ENCODE assay signal across 21 cellular contexts in the genomic region with DNA sequence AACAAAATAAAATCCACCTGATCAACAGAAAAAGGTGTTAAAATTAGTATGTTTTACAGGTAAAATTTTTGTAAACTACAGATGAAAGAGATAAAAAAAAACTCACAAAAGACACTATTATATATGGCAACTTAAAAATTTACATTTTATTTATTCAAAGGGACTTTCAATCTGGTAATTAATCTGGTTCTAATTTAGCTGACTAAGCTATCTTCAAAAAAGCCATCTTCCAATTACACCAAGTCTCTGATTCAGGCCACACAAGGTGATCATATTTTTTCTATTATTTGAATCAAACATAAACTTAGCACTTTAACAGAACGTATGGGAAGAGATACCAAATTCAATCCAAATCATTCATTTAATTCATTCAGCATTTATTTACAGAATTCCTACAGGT. TPM values are rescaled to one million over a fixed set of nuclear protein-coding genes. Genes with fewer than 3 reads are reported as not detected.
DNase-seq lines count a peak whose midpoint lies in the region; ATAC-seq, FAIRE-seq and TF ChIP-seq lines count a peak whose summit lies in the region.
"Had no signal": no experiment of that assay in that cellular context is flagged by ENCODE, and none has a peak within 500 bp of the region (broad histone marks: within the 10 kb centered on the region; RNA-seq: fewer than 3 reads in every experiment).

No MANE protein-coding gene starts in this region.

- CTCF ChIA-PET in A549 (lab: Yijun Ruan, JAX), result interaction anchor here (0.6 kb wide), 1 partner anchor 176 kb away, joined by 3 read pairs; no protein-coding TSS in a partner anchor
- CTCF ChIA-PET in IMR-90 (lab: Yijun Ruan, JAX), result no interaction called here
- CTCF ChIA-PET in H1 (lab: Charles Lee; ENCODE audit: partially characterized antibody), result interaction anchor here (1.5 kb wide), 1 partner anchor 19 kb away, joined by 4 read pairs; no protein-coding TSS in a partner anchor

- TF ChIP-seq RAD21 in A549 (conservative IDR thresholded peaks at IDR 0.05 in 1 of 2, IDR thresholded peaks at IDR 0.05 in 1 of 2) (no peak), IMR-90 (IDR thresholded peaks at IDR 0.05; ENCODE audit: low read length) (no peak), H1 (IDR thresholded peaks at IDR 0.05 in 1 of 2, conservative IDR thresholded peaks at IDR 0.05 in 1 of 2; ENCODE audit: low read depth in 2 of 2, low read length in 2 of 2) (no peak)

- no peak overlapping the region for H2BK120ac ChIP-seq in IMR-90 (ENCODE audit: low read depth, low read length)
- no peak overlapping the region for H2BK120ac ChIP-seq in H1 (replicated peaks; ENCODE audit: low read depth, low read length)

- H3K36me3 ChIP-seq in IMR-90 (ENCODE audit: control insufficient read depth, insufficient read depth, low read length) (peaks cover 7% of the 10 kb centered on the region), H1 (ENCODE audit: control insufficient read depth in 2 of 4, insufficient read depth in 4 of 4, low read length in 3 of 4) (peaks cover 8 to 66% (median 35%) of the 10 kb centered on the region in 4 experiments; a peak in 7 of 8 replicates)

- in situ Hi-C loops in IMR-90 (cut with MboI; ENCODE audit: low sequenced_read_pairs), result no loop called here

- H3K9me3 ChIP-seq in A549 (no peaks in the 10 kb centered on the region), IMR-90 (ENCODE audit: control insufficient read depth, insufficient read depth, low read length) (no peaks in the 10 kb centered on the region), H1 (ENCODE audit: insufficient read depth in 2 of 2, low read depth in 1 of 2, low read length in 1 of 2) (no peaks in the 10 kb centered on the region)
- H3K9me3 ChIP-seq: Caco-2, HAP-1 had no signal

- H3K18ac ChIP-seq in IMR-90 (ENCODE audit: low read depth, low read length) (no peak overlapping the region), H1 (ENCODE audit: extremely low read depth, low read length) (no peak overlapping the region)

- 89% methylated on average over 1 of the region's 1 CpG for WGBS in A549 (ENCODE audit: missing lambda C conversion rate)
- no CpG with 5 or more reads among the region's 1 CpG for WGBS in IMR-90 (ENCODE audit: extremely low coverage in 2 of 2, insufficient read length in 1 of 2), 2 experiments
- 82% methylated on average over 1 of the region's 1 CpG; no CpG with 5 or more reads in 1 of the 2 experiments for whole genome bisulfite sequencing in H1 (ENCODE audit: extremely low coverage in 1 of 2, insufficient coverage in 1 of 2, insufficient read length in 1 of 2, insufficient replicate concordance in 2 of 2, low coverage in 1 of 2, low lambda C conversion rate in 2 of 2, missing lambda C conversion rate in 1 of 2), 2 experiments

- H3K4me3 Mint-ChIP-seq in stimulated activated memory B cell treated with anti-CD40 and anti-IgM and Interleukin-4, amounts not matched to agents 10 μg/mL and 1 μg/mL and 100 μg/mL, for 72 hours, result no peak overlapping the region
- H3K4me3 Mint-ChIP-seq: CD8-positive, alpha-beta T cell; GM23338; HFFc6 had no signal

- peaks cover 3 to 8% of the 10 kb centered on the region in 2 experiments; a peak in 3 of 4 replicates for H3K79me1 ChIP-seq in IMR-90 (ENCODE audit: low read depth in 1 of 2, low read length in 2 of 2)
- H3K79me1 ChIP-seq in H1 (ENCODE audit: low read depth, low read length), result no peaks in the 10 kb centered on the region; the same call in 1 of the 2 replicates

- no peak overlapping the region for H3K27ac Mint-ChIP-seq in stimulated activated memory B cell treated with anti-CD40 and anti-IgM and Interleukin-4, amounts not matched to agents 10 μg/mL and 1 μg/mL and 100 μg/mL, for 72 hours
- H3K27ac Mint-ChIP-seq: CD8-positive, alpha-beta T cell; GM23338; HFFc6 had no signal

- ATAC-seq in A549 (no peak), IMR-90 (ENCODE audit: low read depth) (no peak)
- no peak for ATAC-seq in stimulated activated memory B cell treated with anti-CD40 and anti-IgM and Interleukin-4, amounts not matched to agents 10 μg/mL and 1 μg/mL and 100 μg/mL, for 72 hours
- ATAC-seq: CD8-positive, alpha-beta T cell; GM12878; GM23338 had no signal

- H3K23ac ChIP-seq in IMR-90 (ENCODE audit: low read depth, low read length) (no peak overlapping the region), H1 (ENCODE audit: insufficient read length) (no peak overlapping the region)

- BruUV-seq in IMR-90 (replicated peaks; lab: Mats Ljungman, UMichigan), result no TSS peak

- H2AFZ ChIP-seq in IMR-90 (replicated peaks; ENCODE audit: low read length, poor library complexity) (no peak overlapping the region), H1 (ENCODE audit: low read length) (no peak overlapping the region)
- H2AFZ ChIP-seq: GM23338 had no signal

- H2BK15ac ChIP-seq in IMR-90 (ENCODE audit: low read depth, low read length) (no peak overlapping the region), H1 (ENCODE audit: low read length) (no peak overlapping the region)

- H3K14ac ChIP-seq in IMR-90 (replicated peaks; ENCODE audit: low read depth, low read length), result no peak overlapping the region
- H3K14ac ChIP-seq in H1 (ENCODE audit: insufficient read length), result no peak overlapping the region

- DNase-seq in A549 (ENCODE audit: low read depth in 1 of 2, low spot score in 1 of 2) (no peak), IMR-90 (no peak), H1 (ENCODE audit: low read depth in 1 of 2, low spot score in 2 of 2) (no peak), NCI-H2171 (lab: John Stamatoyannopoulos, UW) (no peak)
- DNase-seq: 8988T; C1 segment of cervical spinal cord; Caco-2; CD4-positive, CD25-positive, alpha-beta regulatory T cell; CD8-positive, alpha-beta T cell; DMS153; DND-41; GDM1; HFFc6 had no signal

- no peaks in the 10 kb centered on the region for H3K27me3 Mint-ChIP-seq in stimulated activated memory B cell treated with anti-CD40 and anti-IgM and Interleukin-4, amounts not matched to agents 10 μg/mL and 1 μg/mL and 100 μg/mL, for 72 hours
- H3K27me3 Mint-ChIP-seq: CD4-positive, CD25-positive, alpha-beta regulatory T cell had no signal

- H2AK5ac ChIP-seq in IMR-90 (ENCODE audit: low read depth, low read length) (no peak overlapping the region), H1 (ENCODE audit: low read depth, low read length) (no peak overlapping the region)

- H3K27me3 ChIP-seq in IMR-90 (ENCODE audit: control insufficient read depth, insufficient read depth, low read length) (no peaks in the 10 kb centered on the region), H1 (replicated peaks in 1 of 4; ENCODE audit: control insufficient read depth in 3 of 4, extremely low read depth in 1 of 4, insufficient read depth in 3 of 4, low read length in 3 of 4) (peaks cover 0 to 1% (median 0%) of the 10 kb centered on the region in 4 experiments; a peak in 1 of 7 replicates)

- 0 out of 4 replicates have a peak, but pooled peaks cover 0 to 2% of the 10 kb centered on the region in 2 experiments for H3K79me2 ChIP-seq in H1 (ENCODE audit: control insufficient read depth in 1 of 2, insufficient read depth in 2 of 2, low read length in 2 of 2)

- H4K20me1 ChIP-seq in IMR-90 (ENCODE audit: insufficient read depth, low read length), result no peaks in the 10 kb centered on the region
- H4K20me1 ChIP-seq in H1 (replicated peaks in 1 of 2; ENCODE audit: control insufficient read depth in 1 of 2, insufficient read depth in 2 of 2, low read length in 2 of 2), result no peaks in the 10 kb centered on the region

- FAIRE-seq in A549 (lab: Jason Lieb, UNC) (no peak), H1 (lab: Jason Lieb, UNC) (no peak)
- FAIRE-seq: GM12878, GM19239, H54 had no signal

- no peak overlapping the region for H2BK12ac ChIP-seq in H1 (ENCODE audit: low read depth, low read length)

- H4K5ac ChIP-seq in IMR-90 (ENCODE audit: low read depth, low read length) (no peak overlapping the region), H1 (ENCODE audit: insufficient read length, low read depth, low read length) (no peak overlapping the region)

- dilution Hi-C loops in IMR-90 (cut with HindIII; ENCODE audit: low sequenced_read_pairs, unreplicated experiment), result no loop called here

- no peak overlapping the region for H2BK5ac ChIP-seq in IMR-90 (ENCODE audit: low read depth, low read length, poor library complexity, severe bottlenecking)
- H2BK5ac ChIP-seq in H1 (ENCODE audit: low read depth, low read length), result no peak overlapping the region

- H4K8ac ChIP-seq in IMR-90 (ENCODE audit: low read depth in 2 of 2, low read length in 2 of 2) (no peak overlapping the region), H1 (ENCODE audit: extremely low read depth, insufficient read depth, low read length) (no peak overlapping the region)

- H3K36me3 Mint-ChIP-seq in stimulated activated memory B cell treated with anti-CD40 and anti-IgM and Interleukin-4, amounts not matched to agents 10 μg/mL and 1 μg/mL and 100 μg/mL, for 72 hours, result peaks cover 73% of the 10 kb centered on the region

- TF ChIP-seq POLR2A in A549 (IDR thresholded peaks at IDR 0.05; ENCODE audit: low read length) (no peak), IMR-90 (IDR thresholded peaks at IDR 0.05; ENCODE audit: low read depth, low read length) (no peak), H1 (IDR thresholded peaks at IDR 0.05; ENCODE audit: control extremely low read depth in 1 of 2, low read depth in 2 of 2, low read length in 2 of 2) (no peak)

- H3K56ac ChIP-seq in IMR-90 (ENCODE audit: extremely low read depth, insufficient read depth, low read length) (no peak overlapping the region), H1 (replicated peaks; ENCODE audit: insufficient read length, low read depth, low read length) (no peak overlapping the region)

- H3K4me1 Mint-ChIP-seq in stimulated activated memory B cell treated with anti-CD40 and anti-IgM and Interleukin-4, amounts not matched to agents 10 μg/mL and 1 μg/mL and 100 μg/mL, for 72 hours, result peaks cover 13% of the 10 kb centered on the region
- H3K4me1 Mint-ChIP-seq: GM23338 had no signal

- H2BK20ac ChIP-seq in IMR-90 (ENCODE audit: low read depth, low read length), result no peak overlapping the region
- no peak overlapping the region for H2BK20ac ChIP-seq in H1 (ENCODE audit: low read length)

- H3K4me3 ChIP-seq in A549 (no peak overlapping the region), IMR-90 (ENCODE audit: insufficient read depth, low read depth, low read length) (no peak overlapping the region), H1 (ENCODE audit: extremely low read depth in 1 of 4, insufficient read depth in 2 of 4, low read depth in 3 of 4, low read length in 4 of 4) (no peak overlapping the region)
- H3K4me3 ChIP-seq: GM12878, GM23338, HAP-1 had no signal

- TF ChIP-seq CTCF in A549 (IDR thresholded peaks at IDR 0.05), result no peak
- no peak for TF ChIP-seq CTCF in IMR-90 (conservative IDR thresholded peaks at IDR 0.05; ENCODE audit: low read depth, low read length)
- no peak for TF ChIP-seq CTCF in H1 (IDR thresholded peaks at IDR 0.05; ENCODE audit: control extremely low read depth in 1 of 3, insufficient read depth in 1 of 3, low read depth in 1 of 3, low read length in 3 of 3)

- H3K4me2 ChIP-seq in A549 (no peak overlapping the region), IMR-90 (ENCODE audit: low read depth, low read length) (no peak overlapping the region), H1 (ENCODE audit: insufficient read depth in 1 of 2, low read depth in 2 of 2, low read length in 2 of 2) (no peak overlapping the region)
- H3K4me2 ChIP-seq: GM23338 had no signal

- no peaks in the 10 kb centered on the region for H3K9me3 Mint-ChIP-seq in stimulated activated memory B cell treated with anti-CD40 and anti-IgM and Interleukin-4, amounts not matched to agents 10 μg/mL and 1 μg/mL and 100 μg/mL, for 72 hours
- H3K9me3 Mint-ChIP-seq: CD4-positive, CD25-positive, alpha-beta regulatory T cell; CD8-positive, alpha-beta T cell; GM23338; HFFc6 had no signal

- H2AK9ac ChIP-seq in IMR-90 (replicated peaks; ENCODE audit: low read depth, low read length, poor library complexity), result no peak overlapping the region

- no peaks in the 10 kb centered on the region for H3K9me1 ChIP-seq in IMR-90 (ENCODE audit: insufficient read depth, low read length)

- no peak overlapping the region for H4K91ac ChIP-seq in IMR-90 (ENCODE audit: insufficient read depth, low read depth, low read length)
- no peak overlapping the region for H4K91ac ChIP-seq in H1 (replicated peaks; ENCODE audit: insufficient read length, low read length)

- no peak overlapping the region for H3K9ac ChIP-seq in IMR-90 (ENCODE audit: low read depth, low read length)
- H3K9ac ChIP-seq in H1 (replicated peaks in 1 of 4; ENCODE audit: extremely low read depth in 1 of 4, low read depth in 3 of 4, low read length in 3 of 4), result no peak overlapping the region

- no peaks in the 10 kb centered on the region for H3K23me2 ChIP-seq in H1 (ENCODE audit: low read depth, low read length)

- TF ChIP-seq EP300 in A549 (IDR thresholded peaks at IDR 0.05), result no peak
- no peak for TF ChIP-seq EP300 in H1 (IDR thresholded peaks at IDR 0.05; ENCODE audit: borderline replicate concordance in 1 of 2, low read depth in 2 of 2, low read length in 2 of 2)

- POLR2A ChIA-PET in A549 (lab: Yijun Ruan, JAX) (no interaction called here), IMR-90 (lab: Charles Lee; ENCODE audit: unreplicated experiment) (no interaction called here), H1 (lab: Charles Lee; ENCODE audit: partially characterized antibody) (interaction anchor here (0.7 kb wide), 1 partner anchor 80 kb away, joined by 3 read pairs; no protein-coding TSS in a partner anchor)

- intact Hi-C loops in IMR-90 (cut with micrococcal nuclease), result no loop called here

- H3K27ac ChIP-seq in A549 (no peak overlapping the region), IMR-90 (ENCODE audit: insufficient read depth, low read length) (no peak overlapping the region), H1 (ENCODE audit: low read depth, low read length) (no peak overlapping the region)

- no peaks in the 10 kb centered on the region for H3K4me1 ChIP-seq in A549
- H3K4me1 ChIP-seq in IMR-90 (ENCODE audit: control insufficient read depth, insufficient read depth, low read length), result no peaks in the 10 kb centered on the region
- H3K4me1 ChIP-seq in H1 (replicated peaks in 1 of 4; ENCODE audit: control insufficient read depth in 3 of 4, insufficient read depth in 4 of 4, low read length in 3 of 4), result no peaks in the 10 kb centered on the region
- H3K4me1 ChIP-seq: Caco-2, HAP-1 had no signal

- H3K4ac ChIP-seq in IMR-90 (ENCODE audit: low read depth, low read length), result no peak overlapping the region
- no peak overlapping the region for H3K4ac ChIP-seq in H1 (replicated peaks; ENCODE audit: insufficient read length, low read depth, low read length)

RNA-seq across cellular contexts. Expression of a gene that starts 7.6 kb away (rescaled TPM):
- 18.2 and 28.4 TPM in 2 replicates for polyA plus RNA-seq in A549 (2011; rRNA removed)
- 4.3 and 4.5 TPM in 2 replicates for polyA plus RNA-seq in A549 (2012; cell fraction: cytosol; rRNA removed)
- polyA plus RNA-seq in A549 (2012; cell fraction: nucleus; rRNA removed), result 5.2 and 9.3 TPM in 2 replicates
- polyA plus RNA-seq in A549 (2017; fragmentation: RNase III; extraction: RNeasy Plus Mini Kit Qiagen cat#74134 plus additional on column Dnase treatment), result 19.2 to 23.2 TPM (median 21.1 TPM) in 3 replicates
- 7.4 and 8.6 TPM in 2 replicates for polyA minus RNA-seq in A549 (2011; rRNA and poly(A)+ RNA removed)
- total RNA-seq in IMR-90 (2012; rRNA removed), result 15.6 and 22.2 TPM in 2 replicates
- 7.6 and 9.0 TPM in 2 replicates for polyA plus RNA-seq in IMR-90 (2012; rRNA removed)
- polyA plus RNA-seq in IMR-90 (2012; cell fraction: cytosol; rRNA removed), result 0.40 and 0.92 TPM in 2 replicates
- 2.5 and 23.8 TPM in 2 replicates for polyA plus RNA-seq in IMR-90 (2012; cell fraction: nucleus; rRNA removed; ENCODE audit: low replicate concordance)
- 40.1 and 43.4 TPM in 2 replicates for total RNA-seq in H1 (2021; fragmentation: NEBNext Ultra II Directional; extraction: Animal tissue kit (Norgen Biotek cat#: 25700))
- 5.2 and 7.2 TPM in 2 replicates for polyA plus RNA-seq in H1 (2011; rRNA removed)
- 10.4 TPM for polyA plus RNA-seq in H1 (2011; cell fraction: cytosol; rRNA removed)
- 6.8 TPM for polyA plus RNA-seq in H1 (2011; cell fraction: nucleus; rRNA removed)
- 14.5 to 27.3 TPM (median 17.4 TPM) in 4 replicates for polyA plus RNA-seq in H1 (2012, experiment 1 of 2)
- 1.4 TPM for polyA plus RNA-seq in H1 (2012, experiment 2 of 2)
- 16.4 TPM for polyA plus RNA-seq in H1 (2013, experiment 1 of 2)
- polyA plus RNA-seq in H1 (2013, experiment 2 of 2), result 15.2 TPM
- 13.4 and 16.6 TPM in 2 replicates for polyA minus RNA-seq in H1 (2011; rRNA and poly(A)+ RNA removed)
- 12.9 TPM for polyA minus RNA-seq in H1 (2011; cell fraction: cytosol; rRNA and poly(A)+ RNA removed)
- polyA minus RNA-seq in H1 (2011; cell fraction: nucleus; rRNA and poly(A)+ RNA removed), result 22.4 TPM

RNA-seq across cellular contexts. Expression of a gene that starts 7.7 kb away (rescaled TPM):
- polyA plus RNA-seq in A549 (2011; rRNA removed), result 15.4 and 20.3 TPM in 2 replicates
- 3.4 and 3.5 TPM in 2 replicates for polyA plus RNA-seq in A549 (2012; cell fraction: cytosol; rRNA removed)
- 2.8 and 5.1 TPM in 2 replicates for polyA plus RNA-seq in A549 (2012; cell fraction: nucleus; rRNA removed)
- polyA plus RNA-seq in A549 (2017; fragmentation: RNase III; extraction: RNeasy Plus Mini Kit Qiagen cat#74134 plus additional on column Dnase treatment), result 7.4 to 9.7 TPM (median 9.6 TPM) in 3 replicates
- 4.5 and 6.0 TPM in 2 replicates for polyA minus RNA-seq in A549 (2011; rRNA and poly(A)+ RNA removed)
- total RNA-seq in IMR-90 (2012; rRNA removed), result 10.4 and 15.8 TPM in 2 replicates
- 6.5 and 7.2 TPM in 2 replicates for polyA plus RNA-seq in IMR-90 (2012; rRNA removed)
- 1.1 TPM in 2 replicates for polyA plus RNA-seq in IMR-90 (2012; cell fraction: cytosol; rRNA removed)
- 2.7 and 20.9 TPM in 2 replicates for polyA plus RNA-seq in IMR-90 (2012; cell fraction: nucleus; rRNA removed; ENCODE audit: low replicate concordance)
- 10.2 and 12.2 TPM in 2 replicates for total RNA-seq in H1 (2021; fragmentation: NEBNext Ultra II Directional; extraction: Animal tissue kit (Norgen Biotek cat#: 25700))
- polyA plus RNA-seq in H1 (2011; rRNA removed), result 4.6 and 7.4 TPM in 2 replicates
- polyA plus RNA-seq in H1 (2011; cell fraction: cytosol; rRNA removed), result 8.4 TPM
- 6.1 TPM for polyA plus RNA-seq in H1 (2011; cell fraction: nucleus; rRNA removed)
- polyA plus RNA-seq in H1 (2012, experiment 1 of 2), result 5.8 to 12.3 TPM (median 7.4 TPM) in 4 replicates
- polyA plus RNA-seq in H1 (2012, experiment 2 of 2), result 3.4 TPM
- polyA plus RNA-seq in H1 (2013, experiment 1 of 2), result 23.4 TPM
- 22.4 TPM for polyA plus RNA-seq in H1 (2013, experiment 2 of 2)
- 9.8 and 12.1 TPM in 2 replicates for polyA minus RNA-seq in H1 (2011; rRNA and poly(A)+ RNA removed)
- polyA minus RNA-seq in H1 (2011; cell fraction: cytosol; rRNA and poly(A)+ RNA removed), result 5.7 TPM
- polyA minus RNA-seq in H1 (2011; cell fraction: nucleus; rRNA and poly(A)+ RNA removed), result 16.3 TPM

RNA-seq across cellular contexts. Expression of a gene that starts 26.2 kb away (rescaled TPM):
- polyA plus RNA-seq in A549 (2011; rRNA removed), result not detected in 2 replicates
- not detected in 2 replicates for polyA plus RNA-seq in A549 (2012; cell fraction: cytosol; rRNA removed)
- polyA plus RNA-seq in A549 (2012; cell fraction: nucleus; rRNA removed), result not detected in 2 replicates
- not detected in 3 replicates for polyA plus RNA-seq in A549 (2017; fragmentation: RNase III; extraction: RNeasy Plus Mini Kit Qiagen cat#74134 plus additional on column Dnase treatment)
- not detected in 2 replicates for polyA minus RNA-seq in A549 (2011; rRNA and poly(A)+ RNA removed)
- total RNA-seq in IMR-90 (2012; rRNA removed), result not detected in 2 replicates
- not detected in 2 replicates for polyA plus RNA-seq in IMR-90 (2012; rRNA removed)
- polyA plus RNA-seq in IMR-90 (2012; cell fraction: cytosol; rRNA removed), result not detected in 2 replicates
- not detected in 2 replicates for polyA plus RNA-seq in IMR-90 (2012; cell fraction: nucleus; rRNA removed; ENCODE audit: low replicate concordance)
- not detected in 2 replicates for total RNA-seq in H1 (2021; fragmentation: NEBNext Ultra II Directional; extraction: Animal tissue kit (Norgen Biotek cat#: 25700))
- not detected in 2 replicates for polyA plus RNA-seq in H1 (2011; rRNA removed)
- polyA plus RNA-seq in H1 (2011; cell fraction: cytosol; rRNA removed), result not detected
- not detected for polyA plus RNA-seq in H1 (2011; cell fraction: nucleus; rRNA removed)
- not detected in 4 replicates for polyA plus RNA-seq in H1 (2012, experiment 1 of 2)
- not detected for polyA plus RNA-seq in H1 (2012, experiment 2 of 2)
- polyA plus RNA-seq in H1 (2013, experiment 1 of 2), result not detected
- polyA plus RNA-seq in H1 (2013, experiment 2 of 2), result not detected
- not detected in 2 replicates for polyA minus RNA-seq in H1 (2011; rRNA and poly(A)+ RNA removed)
- polyA minus RNA-seq in H1 (2011; cell fraction: cytosol; rRNA and poly(A)+ RNA removed), result not detected
- not detected for polyA minus RNA-seq in H1 (2011; cell fraction: nucleus; rRNA and poly(A)+ RNA removed)
- total RNA-seq: A673; Caco-2; CD4-positive, CD25-positive, alpha-beta regulatory T cell; CD8-positive, alpha-beta T cell; GM12878; GM23338; HFFc6 had no signal
- polyA plus RNA-seq: BJ; CD4-positive, CD25-positive, alpha-beta regulatory T cell; GM12878; GM23338 had no signal

RNA-seq across cellular contexts. Expression of a gene that starts 57.7 kb away (rescaled TPM):
- polyA plus RNA-seq in A549 (2011; rRNA removed) (1.7 and 1.8 TPM in 2 replicates), A549 (2017; fragmentation: RNase III; extraction: RNeasy Plus Mini Kit Qiagen cat#74134 plus additional on column Dnase treatment) (1.6 TPM in 3 replicates), IMR-90 (2012; rRNA removed) (2.4 TPM in 2 replicates), H1 (2011; rRNA removed) (2.6 and 3.2 TPM in 2 replicates)
- polyA plus RNA-seq in A549 (2012; cell fraction: cytosol; rRNA removed), result 1.2 and 1.7 TPM in 2 replicates
- polyA plus RNA-seq in A549 (2012; cell fraction: nucleus; rRNA removed), result 1.6 and 1.8 TPM in 2 replicates
- 1.8 and 2.2 TPM in 2 replicates for polyA minus RNA-seq in A549 (2011; rRNA and poly(A)+ RNA removed)
- 2.2 and 3.1 TPM in 2 replicates for total RNA-seq in IMR-90 (2012; rRNA removed)
- 1.4 and 2.3 TPM in 2 replicates for polyA plus RNA-seq in IMR-90 (2012; cell fraction: cytosol; rRNA removed)
- polyA plus RNA-seq in IMR-90 (2012; cell fraction: nucleus; rRNA removed; ENCODE audit: low replicate concordance), result 1.7 and 1.9 TPM in 2 replicates
- total RNA-seq in H1 (2021; fragmentation: NEBNext Ultra II Directional; extraction: Animal tissue kit (Norgen Biotek cat#: 25700)), result 7.0 and 8.0 TPM in 2 replicates
- 2.8 TPM for polyA plus RNA-seq in H1 (2011; cell fraction: cytosol; rRNA removed)
- polyA plus RNA-seq in H1 (2011; cell fraction: nucleus; rRNA removed), result 2.8 TPM
- polyA plus RNA-seq in H1 (2012, experiment 1 of 2), result 2.6 to 3.8 TPM (median 3.1 TPM) in 4 replicates
- polyA plus RNA-seq in H1 (2012, experiment 2 of 2), result 1.9 TPM
- 6.6 TPM for polyA plus RNA-seq in H1 (2013, experiment 1 of 2)
- polyA plus RNA-seq in H1 (2013, experiment 2 of 2), result 7.0 TPM
- polyA minus RNA-seq in H1 (2011; rRNA and poly(A)+ RNA removed), result 3.5 and 5.3 TPM in 2 replicates
- 3.5 TPM for polyA minus RNA-seq in H1 (2011; cell fraction: cytosol; rRNA and poly(A)+ RNA removed)
- polyA minus RNA-seq in H1 (2011; cell fraction: nucleus; rRNA and poly(A)+ RNA removed), result 5.2 TPM
